1 cellular context compared by ENCODE assay signal in genomic region chr12:6469609-6470374, GRCh38.
TF ChIP-seq lines count a peak whose summit lies in the region.

No MANE protein-coding gene starts in this region.

TF ChIP-seq in endothelial cell of umbilical vein, 7 proteins besides CTCF, POLR2A, EP300 and RAD21:
- no peak for TF ChIP-seq MAX (IDR thresholded peaks at IDR 0.05; ENCODE audit: insufficient read depth, insufficient read length)
